13 cellular contexts compared by ENCODE assay signal in the genomic region with DNA sequence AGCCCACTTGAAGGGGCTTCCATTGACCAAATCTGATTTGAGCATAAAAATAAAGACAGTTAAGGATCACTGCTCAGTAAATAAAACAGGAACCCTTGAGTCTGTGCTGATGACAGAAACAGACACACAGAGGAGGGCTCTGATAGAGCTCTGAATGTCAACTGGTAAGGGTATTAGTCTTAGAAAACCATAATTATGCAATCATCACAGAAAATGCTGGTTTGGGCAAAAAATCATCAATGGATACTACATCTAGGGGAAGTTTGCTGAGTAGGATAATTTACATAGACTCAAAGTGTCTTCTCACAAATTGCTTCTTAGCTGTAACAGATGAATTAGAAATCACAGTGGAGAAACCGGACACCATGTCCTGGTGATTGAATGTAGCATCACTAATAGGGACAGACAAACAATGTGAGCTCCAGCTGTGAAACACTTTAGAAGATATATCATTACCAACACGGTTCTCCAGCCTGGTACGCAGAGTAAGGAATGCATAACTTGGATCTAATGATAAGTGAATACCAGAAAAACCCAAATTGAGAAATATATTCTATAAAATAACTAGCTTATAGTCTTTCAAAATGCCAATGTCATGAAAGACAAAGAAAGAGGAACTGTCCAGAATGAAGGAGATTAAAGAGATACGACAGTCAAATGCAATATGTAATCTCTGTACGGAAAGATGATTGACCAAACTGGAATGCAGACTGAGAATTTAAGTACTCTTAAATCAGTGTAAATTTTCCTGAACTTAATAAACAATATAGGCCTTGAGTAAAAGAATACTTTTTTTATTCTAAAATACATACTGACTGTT. TPM values are rescaled to one million over a fixed set of nuclear protein-coding genes. Genes with fewer than 3 reads are reported as not detected.
DNase-seq lines count a peak whose midpoint lies in the region; TF ChIP-seq lines count a peak whose summit lies in the region.
"Had no signal": no experiment of that assay in that cellular context is flagged by ENCODE, and none has a peak within 500 bp of the region (broad histone marks: within the 10 kb centered on the region; RNA-seq: fewer than 3 reads in every experiment).

No MANE protein-coding gene starts in this region.

- POLR2A ChIA-PET in activated CD4-positive, alpha-beta memory T cell treated with anti-CD3 and anti-CD28 coated beads for 36 hours (lab: Charles Lee) = no interaction called here
- POLR2A ChIA-PET in activated CD4-positive, alpha-beta memory T cell treated with anti-CD3 and anti-CD28 coated beads, Interleukin-2, amount 10 ng/mL, durations not matched to agents 7 days and 5 days (lab: Charles Lee) = interaction anchor here (1.9 to 6.1 kb wide), 2 partner anchors 10 to 16 kb away, joined by 6 to 77 read pairs; a partner anchor contains a TSS

- H3K4me1 Mint-ChIP-seq in activated CD4-positive, alpha-beta memory T cell treated with anti-CD3 and anti-CD28 coated beads for 36 hours (ENCODE audit: low read depth) = peaks cover 65% of the 10 kb centered on the region
- peaks cover 36% of the 10 kb centered on the region for H3K4me1 Mint-ChIP-seq in activated CD4-positive, alpha-beta memory T cell treated with anti-CD3 and anti-CD28 coated beads, Interleukin-2, amount 10 ng/mL, durations not matched to agents 7 days and 5 days
- H3K4me1 Mint-ChIP-seq in brain = peaks cover 56% of the 10 kb centered on the region

- TF ChIP-seq CTCF in brain (conservative IDR thresholded peaks at IDR 0.05) = no peak

- peaks cover 10% of the 10 kb centered on the region for H3K4me1 ChIP-seq in skeletal muscle satellite cell (ENCODE audit: control insufficient read depth, insufficient read depth, low read length)
- H3K4me1 ChIP-seq: ascending aorta had no signal

- CTCF ChIA-PET in activated CD4-positive, alpha-beta memory T cell treated with anti-CD3 and anti-CD28 coated beads for 36 hours (lab: Charles Lee) = interaction anchor here (0.5 to 1.0 kb wide), 3 partner anchors 31 to 152 kb away, joined by 3 to 4 read pairs (median 3); no protein-coding TSS in a partner anchor
- CTCF ChIA-PET in activated CD4-positive, alpha-beta memory T cell treated with anti-CD3 and anti-CD28 coated beads, Interleukin-2, amount 10 ng/mL, durations not matched to agents 7 days and 5 days (lab: Charles Lee) = interaction anchor here (0.6 kb wide), 1 partner anchor 141 kb away, joined by 3 read pairs; no protein-coding TSS in a partner anchor

- H3K27me3 Mint-ChIP-seq in activated CD4-positive, alpha-beta memory T cell treated with anti-CD3 and anti-CD28 coated beads for 36 hours = no peaks in the 10 kb centered on the region
- H3K27me3 Mint-ChIP-seq in activated CD4-positive, alpha-beta memory T cell treated with anti-CD3 and anti-CD28 coated beads, Interleukin-2, amount 10 ng/mL, durations not matched to agents 7 days and 5 days = no peaks in the 10 kb centered on the region
- no peaks in the 10 kb centered on the region for H3K27me3 Mint-ChIP-seq in brain

- H3K27me3 ChIP-seq in skeletal muscle satellite cell (ENCODE audit: control insufficient read depth, insufficient read depth, low read length) = no peaks in the 10 kb centered on the region
- H3K27me3 ChIP-seq: ascending aorta, upper lobe of left lung had no signal

- no peak for DNase-seq in activated CD4-positive, alpha-beta memory T cell treated with anti-CD3 and anti-CD28 coated beads for 36 hours
- no peak for DNase-seq in activated CD4-positive, alpha-beta memory T cell treated with anti-CD3 and anti-CD28 coated beads, Interleukin-2, amount 10 ng/mL, durations not matched to agents 7 days and 5 days
- DNase-seq in NCI-H2227 treated with DMSO at 0.1 percent for 48 hours (lab: John Stamatoyannopoulos, UW) (peak; percentile 36), substantia nigra (lab: John Stamatoyannopoulos, UW) (no peak), cortex of kidney (lab: John Stamatoyannopoulos, UW) (no peak)
- DNase-seq in activated effector memory CD4-positive, alpha-beta T cell treated with Interleukin-2 at 50 U/mL for 16 hours = no peak
- DNase-seq: kidney glomerular epithelial cell, MM.1S, upper lobe of left lung had no signal

- H3K9me3 Mint-ChIP-seq in activated CD4-positive, alpha-beta memory T cell treated with anti-CD3 and anti-CD28 coated beads for 36 hours = no peaks in the 10 kb centered on the region
- no peaks in the 10 kb centered on the region for H3K9me3 Mint-ChIP-seq in activated CD4-positive, alpha-beta memory T cell treated with anti-CD3 and anti-CD28 coated beads, Interleukin-2, amount 10 ng/mL, durations not matched to agents 7 days and 5 days
- H3K9me3 Mint-ChIP-seq in brain = no peaks in the 10 kb centered on the region

- H3K4me3 ChIP-seq in skeletal muscle satellite cell (ENCODE audit: low read length) = no peak overlapping the region
- H3K4me3 ChIP-seq: ascending aorta, upper lobe of left lung had no signal

- H3K9me3 ChIP-seq in skeletal muscle satellite cell (replicated peaks; ENCODE audit: low read length) = no peaks in the 10 kb centered on the region
- H3K9me3 ChIP-seq: ascending aorta, upper lobe of left lung had no signal

- H3K27ac Mint-ChIP-seq in activated CD4-positive, alpha-beta memory T cell treated with anti-CD3 and anti-CD28 coated beads for 36 hours = peak overlapping the region; percentile 30
- no peak overlapping the region for H3K27ac Mint-ChIP-seq in activated CD4-positive, alpha-beta memory T cell treated with anti-CD3 and anti-CD28 coated beads, Interleukin-2, amount 10 ng/mL, durations not matched to agents 7 days and 5 days
- H3K27ac Mint-ChIP-seq in brain = peak overlapping the region in 3 of 5 experiments; percentile 41 to 56 (median 49)

- H3K4me2 ChIP-seq in skeletal muscle satellite cell (ENCODE audit: low read length) = peak overlapping the region; percentile 12

- intact Hi-C loops in activated CD4-positive, alpha-beta memory T cell treated with anti-CD3 and anti-CD28 coated beads for 36 hours (cut with micrococcal nuclease) = no loop called here

- H3K36me3 ChIP-seq in skeletal muscle satellite cell (ENCODE audit: insufficient read depth, low read length) = peaks cover 13% of the 10 kb centered on the region
- H3K36me3 ChIP-seq: ascending aorta had no signal

- H3K4me3 Mint-ChIP-seq in activated CD4-positive, alpha-beta memory T cell treated with anti-CD3 and anti-CD28 coated beads for 36 hours = no peak overlapping the region
- H3K4me3 Mint-ChIP-seq in activated CD4-positive, alpha-beta memory T cell treated with anti-CD3 and anti-CD28 coated beads, Interleukin-2, amount 10 ng/mL, durations not matched to agents 7 days and 5 days = no peak overlapping the region
- peak overlapping the region in 1 of 5 experiments; percentile 7 for H3K4me3 Mint-ChIP-seq in brain

- H3K9ac ChIP-seq in skeletal muscle satellite cell (ENCODE audit: low read depth, low read length) = no peak overlapping the region
- H3K9ac ChIP-seq: parathyroid adenoma had no signal

- peaks cover 18% of the 10 kb centered on the region for H3K36me3 Mint-ChIP-seq in activated CD4-positive, alpha-beta memory T cell treated with anti-CD3 and anti-CD28 coated beads for 36 hours
- H3K36me3 Mint-ChIP-seq in activated CD4-positive, alpha-beta memory T cell treated with anti-CD3 and anti-CD28 coated beads, Interleukin-2, amount 10 ng/mL, durations not matched to agents 7 days and 5 days (ENCODE audit: low read depth) = peaks cover 25% of the 10 kb centered on the region
- peaks cover 36% of the 10 kb centered on the region for H3K36me3 Mint-ChIP-seq in brain

- H3K27ac ChIP-seq in substantia nigra (ENCODE audit: low read depth, low read length, poor library complexity, severe bottlenecking) = no peak overlapping the region
- H3K27ac ChIP-seq: ascending aorta, parathyroid adenoma, upper lobe of left lung had no signal

RNA-seq across cellular contexts. Expression of a gene that starts 17.4 kb away (rescaled TPM):
- total RNA-seq in activated CD4-positive, alpha-beta memory T cell treated with anti-CD3 and anti-CD28 coated beads for 36 hours = 10 to 100 TPM; 50.1 to 53.4 TPM
- 10 to 100 TPM; 45.4 to 47.5 TPM for total RNA-seq in activated CD4-positive, alpha-beta memory T cell treated with anti-CD3 and anti-CD28 coated beads, Interleukin-2, amount 10 ng/mL, durations not matched to agents 7 days and 5 days
- 2.7 TPM for polyA plus RNA-seq in brain (ENCODE audit: insufficient read depth, low read depth, low replicate concordance)
- total RNA-seq in skeletal muscle satellite cell (2012; rRNA removed) = 36.9 and 47.7 TPM in 2 replicates
